ENCODE assay signal across 23 cellular contexts in the genomic region with DNA sequence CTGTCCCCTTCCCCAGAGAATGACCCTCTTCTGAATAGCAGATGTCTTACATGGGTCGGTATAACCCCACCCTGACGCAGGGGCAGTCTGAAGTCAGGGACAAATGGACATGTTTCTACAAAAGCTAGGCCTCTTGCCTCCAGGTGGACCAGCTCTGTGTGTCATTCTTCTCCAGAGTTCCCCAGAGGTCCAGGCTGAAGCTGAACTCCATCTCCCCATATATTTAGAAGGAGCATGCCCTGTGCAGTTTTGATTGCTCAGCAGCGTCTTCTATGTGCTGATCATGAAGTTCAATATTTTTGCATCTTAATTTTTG. TPM values are rescaled to one million over a fixed set of nuclear protein-coding genes. Genes with fewer than 3 reads are reported as not detected.
DNase-seq lines count a peak whose midpoint lies in the region; ATAC-seq and TF ChIP-seq lines count a peak whose summit lies in the region.
"Had no signal": no experiment of that assay in that cellular context is flagged by ENCODE, and none has a peak within 500 bp of the region (broad histone marks: within the 10 kb centered on the region; RNA-seq: fewer than 3 reads in every experiment).

No MANE protein-coding gene starts in this region.

- POLR2A ChIA-PET in PC-9 (lab: Charles Lee; ENCODE audit: unreplicated experiment): no interaction called here

- H3F3A ChIP-seq in PC-9 (ENCODE audit: insufficient read depth, low read depth): no peaks in the 10 kb centered on the region; the same call in 1 of the 2 replicates

- no TSS peak for BruUV-seq in PC-9 (replicated peaks; lab: Mats Ljungman, UMichigan)

- no peak for TF ChIP-seq CTCF in OCI-LY3 (IDR thresholded peaks at IDR 0.05; ENCODE audit: low read depth, low read length)
- TF ChIP-seq CTCF in PC-9 (conservative IDR thresholded peaks at IDR 0.05): no peak

- H3K9ac ChIP-seq in OCI-LY3 (ENCODE audit: low read length): no peak overlapping the region
- H3K9ac ChIP-seq: BLaER1 treated with 17β-estradiol and CSF1 and Interleukin-3, amounts not matched to agents 10 nM and 100 nM; GM23248 had no signal

- H2AFZ ChIP-seq in OCI-LY3 (ENCODE audit: low read depth, low read length): 0 out of 2 replicates have a peak overlapping the region, but pooled peaks have one; percentile 5
- peak overlapping the region; percentile 55; the same call in 1 of the 2 replicates for H2AFZ ChIP-seq in PC-9
- H2AFZ ChIP-seq: GM23248 had no signal

- 0 out of 2 replicates have a peak, but pooled peaks cover 3% of the 10 kb centered on the region for H3K27me3 ChIP-seq in OCI-LY3 (ENCODE audit: low read depth, low read length)
- H3K27me3 ChIP-seq in PC-9 (ENCODE audit: insufficient read depth, low read depth): no peaks in the 10 kb centered on the region
- H3K27me3 ChIP-seq: BLaER1 treated with 17β-estradiol and CSF1 and Interleukin-3, amounts not matched to agents 10 nM and 100 nM had no signal

- no peaks in the 10 kb centered on the region for H3K79me2 ChIP-seq in OCI-LY3 (ENCODE audit: low read length)
- no peaks in the 10 kb centered on the region for H3K79me2 ChIP-seq in PC-9 (ENCODE audit: low read depth)

- intact Hi-C loops in PC-9 (cut with micrococcal nuclease; ENCODE audit: unreplicated experiment): no loop called here

- H3K4me2 ChIP-seq in OCI-LY3 (ENCODE audit: low read length) (no peak overlapping the region), PC-9 (no peak overlapping the region)
- H3K4me2 ChIP-seq: A549; BLaER1 treated with 17β-estradiol and CSF1 and Interleukin-3, amounts not matched to agents 10 nM and 100 nM had no signal

- no peaks in the 10 kb centered on the region for H3K9me3 ChIP-seq in OCI-LY3 (ENCODE audit: insufficient read depth, low read length)
- H3K9me3 ChIP-seq in PC-9 (ENCODE audit: insufficient read depth, low read depth): no peaks in the 10 kb centered on the region
- H3K9me3 ChIP-seq: A549; BLaER1 treated with 17β-estradiol and CSF1 and Interleukin-3, amounts not matched to agents 10 nM and 100 nM had no signal

- CTCF ChIA-PET in PC-9 (lab: Charles Lee): no interaction called here

- H3K4me1 ChIP-seq in OCI-LY3 (ENCODE audit: low read length) (no peaks in the 10 kb centered on the region), PC-9 (replicated peaks; ENCODE audit: insufficient read depth) (peaks cover 12% of the 10 kb centered on the region)
- H3K4me1 ChIP-seq: A549; BLaER1 treated with 17β-estradiol and CSF1 and Interleukin-3, amounts not matched to agents 10 nM and 100 nM had no signal

- H3K27ac ChIP-seq in OCI-LY3 (ENCODE audit: low read length): no peak overlapping the region
- H3K27ac ChIP-seq in PC-9: peak overlapping the region; percentile 19; the same call in 1 of the 2 replicates
- H3K27ac ChIP-seq in cingulate gyrus (ENCODE audit: low read depth, low read length): peak overlapping the region; percentile 98
- H3K27ac ChIP-seq in substantia nigra (ENCODE audit: low read depth, low read length, poor library complexity, severe bottlenecking): peak overlapping the region; percentile 98
- H3K27ac ChIP-seq: A549; BLaER1 treated with 17β-estradiol and CSF1 and Interleukin-3, amounts not matched to agents 10 nM and 100 nM; GM23248 had no signal

- H4K20me1 ChIP-seq in OCI-LY3 (ENCODE audit: insufficient read depth, low read length): no peaks in the 10 kb centered on the region
- no peaks in the 10 kb centered on the region for H4K20me1 ChIP-seq in PC-9 (ENCODE audit: insufficient read depth)
- H4K20me1 ChIP-seq: BLaER1 treated with 17β-estradiol and CSF1 and Interleukin-3, amounts not matched to agents 10 nM and 100 nM had no signal

- H3K4me3 ChIP-seq in OCI-LY3 (ENCODE audit: low read length) (no peak overlapping the region), PC-9 (no peak overlapping the region)
- H3K4me3 ChIP-seq: A549; BLaER1 treated with 17β-estradiol and CSF1 and Interleukin-3, amounts not matched to agents 10 nM and 100 nM; GM23248 had no signal

- no peak for ATAC-seq in HG02938 (IDR thresholded peaks at IDR 0.05; ENCODE audit: unreplicated experiment)
- no peak for ATAC-seq in GM21786 (IDR thresholded peaks at IDR 0.05; ENCODE audit: unreplicated experiment)
- ATAC-seq in GM18870 (IDR thresholded peaks at IDR 0.05; ENCODE audit: unreplicated experiment): no peak
- ATAC-seq: A549 had no signal

- H3K36me3 ChIP-seq in OCI-LY3 (replicated peaks; ENCODE audit: low read depth, low read length) (no peaks in the 10 kb centered on the region), PC-9 (ENCODE audit: low read depth) (no peaks in the 10 kb centered on the region)
- H3K36me3 ChIP-seq: BLaER1 treated with 17β-estradiol and CSF1 and Interleukin-3, amounts not matched to agents 10 nM and 100 nM had no signal

- no peaks in the 10 kb centered on the region; the same call in 1 of the 2 replicates for H3K9me2 ChIP-seq in PC-9 (ENCODE audit: insufficient read depth)

- no peak for DNase-seq in PC-9
- DNase-seq in substantia nigra (lab: John Stamatoyannopoulos, UW): peak in 4 of 49 donors; percentile 8 to 50 (median 38)
- DNase-seq: AML-193; CD4-positive, alpha-beta T cell; H7; NCI-H1092; NCI-H1417 treated with DMSO at 0.1 percent for 48 hours; NCI-H187; NCI-H2081 treated with DMSO at 0.1 percent for 48 hours; NCI-H2171; NCI-H226; NCI-H510A; NCI-H69; SHP77 had no signal

RNA-seq across cellular contexts. Expression of a gene that starts 8.8 kb away (rescaled TPM):
- 7.7 and 8.8 TPM in 2 replicates for total RNA-seq in PC-9 (2021)
- total RNA-seq: CD4-positive, alpha-beta T cell; HT-29 had no signal

RNA-seq across cellular contexts. Expression of a gene that starts 27.4 kb away (rescaled TPM):
- 52.5 and 62.8 TPM in 2 replicates for total RNA-seq in PC-9 (2021)
- total RNA-seq: CD4-positive, alpha-beta T cell; HT-29 had no signal
